Comparison of ENCODE assay signal across 8 cellular contexts in genomic region chr18:11149441-11150270, GRCh38. TPM values are rescaled to one million over a fixed set of nuclear protein-coding genes. Genes with fewer than 3 reads are reported as not detected.
DNase-seq lines count a peak whose midpoint lies in the region; ATAC-seq and TF ChIP-seq lines count a peak whose summit lies in the region.

PIEZO2 (minus strand) TSS chr18:11149569; CDS start chr18:11148588, 981 bp downstream.

- peak; percentile 56 for DNase-seq in DMS 273 treated with DMSO at 0.1 percent for 48 hours (lab: John Stamatoyannopoulos, UW)
- DNase-seq in MV-4-11 (lab: John Stamatoyannopoulos, UW) = peak; percentile 78
- DNase-seq in dorsolateral prefrontal cortex = peak in 9 of 10 donors; percentile 49 to 90 (median 76)
- DNase-seq in medulla oblongata (ENCODE audit: extremely low spot score) = peak; percentile 88
- peak in 1 of 2 donors; percentile 31 for DNase-seq in tibial nerve (ENCODE audit: low spot score in 2 of 2)
- DNase-seq in activated CD4-positive, CD25-positive, alpha-beta regulatory T cell (lab: John Stamatoyannopoulos, UW) = no peak

- H3K27me3 ChIP-seq in dorsolateral prefrontal cortex (peaks cover 0 to 79% (median 47%) of the 10 kb centered on the region in 45 donors), tibial nerve (peaks cover 0 to 27% of the 10 kb centered on the region in 2 donors)

- peak in 1 of 2 donors; percentile 68 for TF ChIP-seq EP300 in tibial nerve (IDR thresholded peaks at IDR 0.05)

- WGBS in tibial nerve, 2 donors = 10 to 11% methylated on average over 25 to 34 of the region's 62 CpGs

- peak in 26 of 56 donors; percentile 7 to 50 (median 25) for TF ChIP-seq CTCF in dorsolateral prefrontal cortex (IDR thresholded peaks at IDR 0.05 in 54 of 56, conservative IDR thresholded peaks at IDR 0.05 in 2 of 56; ENCODE audit: low read depth in 1 of 56, partially characterized antibody in 56 of 56)
- peak in 1 of 5 experiments; percentile 14 for TF ChIP-seq CTCF in tibial nerve (IDR thresholded peaks at IDR 0.05)

- H3K4me1 ChIP-seq in tibial nerve = peaks cover 0 to 44% (median 4%) of the 10 kb centered on the region in 4 donors

- H3K4me3 ChIP-seq in dorsolateral prefrontal cortex = peak within 1 kb of the TSS; percentile 39 to 82 (median 64)
- peak within 1 kb of the TSS; percentile 40 to 65 (median 52) for H3K4me3 ChIP-seq in tibial nerve

- ATAC-seq in GM19438 (IDR thresholded peaks at IDR 0.05; ENCODE audit: low read depth, unreplicated experiment) = peak; percentile 82
- no peak for ATAC-seq in GM19455 (IDR thresholded peaks at IDR 0.05; ENCODE audit: unreplicated experiment)

- no peaks in the 10 kb centered on the region for H3K36me3 ChIP-seq in tibial nerve

- peak within 1 kb of the TSS in 53 of 59 donors; percentile 31 to 94 (median 83) for H3K27ac ChIP-seq in dorsolateral prefrontal cortex
- peak within 1 kb of the TSS; percentile 11 to 76 (median 49) for H3K27ac ChIP-seq in tibial nerve

- peak; percentile 13 to 71 for TF ChIP-seq POLR2A in tibial nerve (IDR thresholded peaks at IDR 0.05)

- no peaks in the 10 kb centered on the region for H3K9me3 ChIP-seq in tibial nerve

- intact Hi-C loops in dorsolateral prefrontal cortex (cut with DNase I) = loop anchor here (2.0 to 10.0 kb wide), 6 partner anchors 109 to 1185 kb away; no protein-coding TSS in a partner anchor

RNA-seq across cellular contexts. Expression of gene PIEZO2, which starts in this region (rescaled TPM):
- 100 to 1,000 TPM in 1 of 120 experiments, 10 to 100 TPM in 109, 1 to 10 TPM in 10; 3.3 to 115 (median 29.1) TPM for total RNA-seq in dorsolateral prefrontal cortex
- total RNA-seq in tibial nerve = 10 to 100 TPM; 17.0 to 27.7 (median 22.3) TPM

Comparison
In these comparisons a context has a peak if more than half of its experiments do, and no peak if none do; other contexts are left out.
1. DNase-seq: peak in DMS 273 treated with DMSO at 0.1 percent for 48 hours (single experiment), MV-4-11 (single experiment), dorsolateral prefrontal cortex (9 of 10) and medulla oblongata (single experiment); none in activated CD4-positive, CD25-positive, alpha-beta regulatory T cell (0 of 4).